ENCODE assay signal across 22 cellular contexts in the genomic region with DNA sequence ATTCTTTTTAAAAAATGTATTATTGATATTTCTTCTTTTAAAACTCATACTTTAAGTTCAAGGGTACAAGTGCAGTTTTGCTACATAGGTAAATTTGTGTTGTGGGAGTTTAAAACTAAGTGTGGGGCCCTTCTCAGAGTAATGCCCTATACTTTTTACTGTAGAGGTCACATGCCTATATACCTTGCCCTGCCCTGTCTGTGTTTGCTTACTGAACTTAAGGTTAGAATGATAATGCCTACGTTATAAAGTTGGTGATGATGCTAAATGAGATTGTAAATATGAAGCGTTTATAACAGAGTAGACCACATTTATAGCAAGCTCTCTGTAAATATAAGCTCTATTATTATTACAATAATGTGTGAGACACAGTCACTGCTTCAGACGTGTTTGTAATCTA.
"Had no signal": no experiment of that assay in that cellular context is flagged by ENCODE, and none has a peak within 500 bp of the region (broad histone marks: within the 10 kb centered on the region; RNA-seq: fewer than 3 reads in every experiment).

No MANE protein-coding gene starts in this region.

- FAIRE-seq: endothelial cell of umbilical vein, frontal cortex, islet of Langerhans, keratinocyte had no signal

- H3K4me3 ChIP-seq: coronary artery, dorsolateral prefrontal cortex, esophagus muscularis mucosa, gastroesophageal sphincter, heart left ventricle, hepatocyte, left ventricle myocardium inferior, lower lobe of right lung had no signal

- ATAC-seq: foreskin keratinocyte; gastroesophageal sphincter; heart left ventricle; left cardiac atrium; left lobe of liver; lower lobe of right lung; naive thymus-derived CD4-positive, alpha-beta T cell had no signal

- H3K27ac ChIP-seq: coronary artery, dorsolateral prefrontal cortex, esophagus muscularis mucosa, foreskin keratinocyte, gastroesophageal sphincter, heart left ventricle, hepatocyte, left ventricle myocardium inferior, lower lobe of right lung had no signal

- H3K4me1 ChIP-seq: esophagus muscularis mucosa, foreskin keratinocyte, gastroesophageal sphincter, heart left ventricle, left ventricle myocardium inferior, lower lobe of right lung had no signal

- DNase-seq: dermis blood vessel endothelial cell; dorsolateral prefrontal cortex; effector CD4-positive, alpha-beta T cell; effector memory CD4-positive, alpha-beta T cell; foreskin keratinocyte; hypothalamus; immature natural killer cell; left cardiac atrium; left ventricle myocardium inferior; lower lobe of right lung; mesenchymal stem cell; naive thymus-derived CD4-positive, alpha-beta T cell had no signal

- H3K36me3 ChIP-seq: esophagus muscularis mucosa, gastroesophageal sphincter, heart left ventricle, left ventricle myocardium inferior, lower lobe of right lung had no signal

- H3K9me3 ChIP-seq: esophagus muscularis mucosa, gastroesophageal sphincter, heart left ventricle, left ventricle myocardium inferior, lower lobe of right lung had no signal

- H3K27me3 ChIP-seq: dorsolateral prefrontal cortex, esophagus muscularis mucosa, foreskin keratinocyte, gastroesophageal sphincter, heart left ventricle, hepatocyte had no signal
